Comparison of ENCODE assay signal across 16 cellular contexts in genomic region chr9:24832307-24832706, GRCh38.
DNase-seq lines count a peak whose midpoint lies in the region; ATAC-seq and TF ChIP-seq lines count a peak whose summit lies in the region.
"Had no signal": no experiment of that assay in that cellular context is flagged by ENCODE, and none has a peak within 500 bp of the region (broad histone marks: within the 10 kb centered on the region; RNA-seq: fewer than 3 reads in every experiment).

No MANE protein-coding gene starts in this region.

- H3K27ac Mint-ChIP-seq in activated T-cell treated with anti-CD3 and anti-CD28 coated beads, Interleukin-2, amount 50 U/mL, for 24 hours, result no peak overlapping the region

- POLR2A ChIA-PET in PC-9 (lab: Charles Lee; ENCODE audit: unreplicated experiment), result no interaction called here

- CTCF ChIA-PET in PC-9 (lab: Charles Lee), result no interaction called here

- no peaks in the 10 kb centered on the region for H3K9me2 ChIP-seq in PC-9 (ENCODE audit: insufficient read depth)

- peak; percentile 68 for TF ChIP-seq CTCF in BE2C (IDR thresholded peaks at IDR 0.05; ENCODE audit: low read depth, low read length)
- peak; percentile 44; the same call in 1 of the 2 replicates for TF ChIP-seq CTCF in PC-9 (conservative IDR thresholded peaks at IDR 0.05)
- TF ChIP-seq CTCF in esophagus muscularis mucosa (IDR thresholded peaks at IDR 0.05), result peak in 2 of 3 experiments; percentile 10 to 29
- TF ChIP-seq CTCF in GM10266 (IDR thresholded peaks at IDR 0.05; ENCODE audit: control insufficient read depth, insufficient read depth, low read depth, missing control alignments), result no peak

- no peaks in the 10 kb centered on the region for H3K27me3 Mint-ChIP-seq in activated T-cell treated with anti-CD3 and anti-CD28 coated beads, Interleukin-2, amount 50 U/mL, for 24 hours

- intact Hi-C loops in PC-9 (cut with micrococcal nuclease; ENCODE audit: unreplicated experiment), result no loop called here
- intact Hi-C loops in esophagus muscularis mucosa (cut with DNase I), result no loop called here
- intact Hi-C loops in Right ventricle myocardium inferior (cut with DNase I), result no loop called here

- H2AFZ ChIP-seq in PC-9, result no peak overlapping the region

- H3K36me3 ChIP-seq in BE2C, result no peaks in the 10 kb centered on the region
- H3K36me3 ChIP-seq in H7 (replicated peaks; ENCODE audit: control insufficient read depth, insufficient read depth, low read length), result no peaks in the 10 kb centered on the region
- no peaks in the 10 kb centered on the region for H3K36me3 ChIP-seq in PC-9 (ENCODE audit: low read depth)
- H3K36me3 ChIP-seq in esophagus muscularis mucosa, result no peaks in the 10 kb centered on the region
- H3K36me3 ChIP-seq: BLaER1, thyroid gland had no signal

- H3K4me3 ChIP-seq in BE2C (ENCODE audit: low read depth, low read length) (no peak overlapping the region), H7 (ENCODE audit: insufficient read depth, low read depth, low read length) (no peak overlapping the region), PC-9 (no peak overlapping the region), esophagus muscularis mucosa (no peak overlapping the region)
- H3K4me3 ChIP-seq: BLaER1, thyroid gland had no signal

- no peak overlapping the region for H3K4me3 Mint-ChIP-seq in activated T-cell treated with anti-CD3 and anti-CD28 coated beads, Interleukin-2, amount 50 U/mL, for 24 hours

- no peaks in the 10 kb centered on the region for H3K27me3 ChIP-seq in BE2C
- H3K27me3 ChIP-seq in H7 (ENCODE audit: control insufficient read depth, insufficient read depth, low read length), result no peaks in the 10 kb centered on the region
- H3K27me3 ChIP-seq in PC-9 (ENCODE audit: insufficient read depth, low read depth), result no peaks in the 10 kb centered on the region
- no peaks in the 10 kb centered on the region for H3K27me3 ChIP-seq in esophagus muscularis mucosa
- H3K27me3 ChIP-seq: BLaER1, thyroid gland had no signal

- no peak for ATAC-seq in Right ventricle myocardium inferior
- ATAC-seq in GM18907 (IDR thresholded peaks at IDR 0.05; ENCODE audit: unreplicated experiment), result no peak
- ATAC-seq: right cardiac atrium had no signal

- H4K20me1 ChIP-seq in PC-9 (ENCODE audit: insufficient read depth), result no peaks in the 10 kb centered on the region
- H4K20me1 ChIP-seq: BLaER1 had no signal

- H3K4me1 Mint-ChIP-seq in activated T-cell treated with anti-CD3 and anti-CD28 coated beads, Interleukin-2, amount 50 U/mL, for 24 hours (ENCODE audit: low read depth), result no peaks in the 10 kb centered on the region

- WGBS in esophagus muscularis mucosa, result 51% methylated on average over 2 of the region's 2 CpGs

- no peaks in the 10 kb centered on the region for H3K79me2 ChIP-seq in PC-9 (ENCODE audit: low read depth)

- H3F3A ChIP-seq in PC-9 (ENCODE audit: insufficient read depth, low read depth), result no peaks in the 10 kb centered on the region

- peaks cover 23% of the 10 kb centered on the region for H3K9me3 Mint-ChIP-seq in activated T-cell treated with anti-CD3 and anti-CD28 coated beads, Interleukin-2, amount 50 U/mL, for 24 hours

- no peak overlapping the region for H3K4me2 ChIP-seq in PC-9
- H3K4me2 ChIP-seq: BLaER1 had no signal

- no peaks in the 10 kb centered on the region for H3K36me3 Mint-ChIP-seq in activated T-cell treated with anti-CD3 and anti-CD28 coated beads, Interleukin-2, amount 50 U/mL, for 24 hours (ENCODE audit: low read depth)

- no peak for TF ChIP-seq EP300 in esophagus muscularis mucosa (IDR thresholded peaks at IDR 0.05)

- H3K9me3 ChIP-seq in BE2C, result no peaks in the 10 kb centered on the region
- H3K9me3 ChIP-seq in PC-9 (ENCODE audit: insufficient read depth, low read depth), result no peaks in the 10 kb centered on the region
- H3K9me3 ChIP-seq in esophagus muscularis mucosa, result no peaks in the 10 kb centered on the region
- H3K9me3 ChIP-seq: BLaER1, thyroid gland had no signal

- peaks cover 4% of the 10 kb centered on the region; the same call in 1 of the 2 replicates for H3K4me1 ChIP-seq in BE2C
- H3K4me1 ChIP-seq in PC-9 (replicated peaks; ENCODE audit: insufficient read depth), result no peaks in the 10 kb centered on the region
- H3K4me1 ChIP-seq in esophagus muscularis mucosa, result no peaks in the 10 kb centered on the region
- H3K4me1 ChIP-seq: BLaER1, thyroid gland had no signal

- DNase-seq in BE2C, result peak; percentile 46
- DNase-seq in H7, result peak; percentile 8
- no peak for DNase-seq in PC-9
- no peak for DNase-seq in esophagus muscularis mucosa (ENCODE audit: extremely low spot score)
- DNase-seq in Right ventricle myocardium inferior (ENCODE audit: missing footprints), result no peak
- no peak for DNase-seq in GM10266 (ENCODE audit: extremely low spot score)
- no peak for DNase-seq in activated T-cell treated with anti-CD3 and anti-CD28 coated beads, Interleukin-2, amount 50 U/mL, for 24 hours
- DNase-seq: activated CD4-positive, alpha-beta T cell treated with anti-CD3 and anti-CD28 coated beads, Interleukin-2, amount 50 U/mL, for 1 hour; activated naive CD4-positive, alpha-beta T cell; cortex of kidney; NCI-H1436 treated with DMSO at 0.1 percent for 48 hours; right cardiac atrium; SHP77; thyroid gland had no signal

- TF ChIP-seq POLR2A in esophagus muscularis mucosa (IDR thresholded peaks at IDR 0.05; ENCODE audit: low read depth), result no peak

- BruUV-seq in PC-9 (replicated peaks; lab: Mats Ljungman, UMichigan), result no TSS peak

- H3K27ac ChIP-seq in PC-9 (no peak overlapping the region), esophagus muscularis mucosa (replicated peaks in 1 of 4) (no peak overlapping the region)
- H3K27ac ChIP-seq: BLaER1, thyroid gland had no signal

Comparison
In these comparisons a context has a peak if more than half of its experiments do, and no peak if none do; other contexts are left out.
1. DNase-seq: peak in BE2C (single experiment) and H7 (single experiment); none in PC-9 (0 of 2), esophagus muscularis mucosa (single experiment), Right ventricle myocardium inferior (single experiment), GM10266 (single experiment) and activated T-cell treated with anti-CD3 and anti-CD28 coated beads, Interleukin-2, amount 50 U/mL, for 24 hours (single experiment).